1 cellular context compared by ENCODE assay signal in the genomic region with DNA sequence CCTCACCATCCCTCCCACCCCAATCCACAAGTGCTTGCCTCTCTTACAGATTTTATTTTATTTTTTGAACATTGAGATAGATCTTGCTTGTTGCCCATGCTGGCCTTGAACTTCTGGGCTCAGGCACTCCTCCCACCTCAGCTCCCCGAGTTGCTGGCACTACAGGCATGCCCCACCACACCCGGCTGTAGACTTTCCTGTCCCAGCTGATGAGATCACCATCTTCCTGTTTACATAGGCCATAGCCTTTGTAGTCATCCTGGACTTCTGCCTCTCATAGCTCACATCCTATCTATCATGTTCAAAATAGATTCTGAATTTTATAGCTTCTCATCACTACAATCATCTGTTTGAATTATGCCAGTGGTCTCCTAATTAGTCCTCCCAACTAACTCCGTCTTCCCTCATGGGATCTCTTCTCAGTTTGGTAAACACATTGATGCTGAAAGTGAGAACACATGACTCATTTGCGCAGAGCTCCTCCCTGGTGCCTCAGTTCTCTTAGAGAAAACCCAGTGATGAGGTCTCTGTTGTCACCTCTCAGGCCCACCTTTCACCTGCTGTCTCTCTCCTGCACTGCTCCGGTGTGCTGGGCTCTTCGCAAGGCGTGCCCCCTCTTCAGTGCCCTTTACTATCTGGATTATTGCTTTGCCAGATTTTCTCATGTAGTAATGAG.
A peak's percentile ranks its signal among the peaks of the same experiment; 100 is the strongest.
TF ChIP-seq lines count a peak whose summit lies in the region.

No MANE protein-coding gene starts in this region.

TF ChIP-seq in HepG2, 621 proteins besides CTCF, POLR2A, EP300 and RAD21 (continued from another document):
- TF ChIP-seq, protein P1, sequence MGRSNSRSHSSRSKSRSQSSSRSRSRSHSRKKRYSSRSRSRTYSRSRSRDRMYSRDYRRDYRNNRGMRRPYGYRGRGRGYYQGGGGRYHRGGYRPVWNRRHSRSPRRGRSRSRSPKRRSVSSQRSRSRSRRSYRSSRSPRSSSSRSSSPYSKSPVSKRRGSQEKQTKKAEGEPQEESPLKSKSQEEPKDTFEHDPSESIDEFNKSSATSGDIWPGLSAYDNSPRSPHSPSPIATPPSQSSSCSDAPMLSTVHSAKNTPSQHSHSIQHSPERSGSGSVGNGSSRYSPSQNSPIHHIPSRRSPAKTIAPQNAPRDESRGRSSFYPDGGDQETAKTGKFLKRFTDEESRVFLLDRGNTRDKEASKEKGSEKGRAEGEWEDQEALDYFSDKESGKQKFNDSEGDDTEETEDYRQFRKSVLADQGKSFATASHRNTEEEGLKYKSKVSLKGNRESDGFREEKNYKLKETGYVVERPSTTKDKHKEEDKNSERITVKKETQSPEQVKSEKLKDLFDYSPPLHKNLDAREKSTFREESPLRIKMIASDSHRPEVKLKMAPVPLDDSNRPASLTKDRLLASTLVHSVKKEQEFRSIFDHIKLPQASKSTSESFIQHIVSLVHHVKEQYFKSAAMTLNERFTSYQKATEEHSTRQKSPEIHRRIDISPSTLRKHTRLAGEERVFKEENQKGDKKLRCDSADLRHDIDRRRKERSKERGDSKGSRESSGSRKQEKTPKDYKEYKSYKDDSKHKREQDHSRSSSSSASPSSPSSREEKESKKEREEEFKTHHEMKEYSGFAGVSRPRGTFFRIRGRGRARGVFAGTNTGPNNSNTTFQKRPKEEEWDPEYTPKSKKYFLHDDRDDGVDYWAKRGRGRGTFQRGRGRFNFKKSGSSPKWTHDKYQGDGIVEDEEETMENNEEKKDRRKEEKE (IDR thresholded peaks at IDR 0.05): no peak
- TF ChIP-seq ZBTB20 (CRISPR knock-in tag; IDR thresholded peaks at IDR 0.05; ENCODE audit: borderline replicate concordance, low read depth) (no peak), ZNF674 (CRISPR knock-in tag; IDR thresholded peaks at IDR 0.05; ENCODE audit: low read depth) (no peak), RFXANK (CRISPR knock-in tag; IDR thresholded peaks at IDR 0.05) (no peak), KLF15 (CRISPR knock-in tag; IDR thresholded peaks at IDR 0.05; ENCODE audit: borderline replicate concordance) (no peak), TBX3 (IDR thresholded peaks at IDR 0.05; ENCODE audit: borderline replicate concordance) (no peak), JUN (CRISPR knock-in tag; IDR thresholded peaks at IDR 0.05) (peak; percentile 86), MBNL3 (CRISPR knock-in tag; conservative IDR thresholded peaks at IDR 0.05) (no peak), MYNN (CRISPR knock-in tag; IDR thresholded peaks at IDR 0.05; ENCODE audit: low read depth) (no peak), ZNF382 (CRISPR knock-in tag; IDR thresholded peaks at IDR 0.05; ENCODE audit: borderline replicate concordance) (no peak), FOXM1 (CRISPR knock-in tag; IDR thresholded peaks at IDR 0.05) (no peak), ZSCAN30 (CRISPR knock-in tag; IDR thresholded peaks at IDR 0.05) (no peak), HOXA3 (CRISPR knock-in tag; IDR thresholded peaks at IDR 0.05) (peak; percentile 55; the same call in 1 of the 2 replicates), ZBTB49 (CRISPR knock-in tag; IDR thresholded peaks at IDR 0.05; ENCODE audit: borderline replicate concordance) (no peak), ZMYM2 (CRISPR knock-in tag; IDR thresholded peaks at IDR 0.05) (peak; percentile 78; the same call in 1 of the 2 replicates), ZNF703 (CRISPR knock-in tag; IDR thresholded peaks at IDR 0.05; ENCODE audit: borderline replicate concordance) (no peak), NR2C2 (CRISPR knock-in tag; IDR thresholded peaks at IDR 0.05; ENCODE audit: borderline replicate concordance) (no peak), ZNF34 (CRISPR knock-in tag; IDR thresholded peaks at IDR 0.05; ENCODE audit: borderline replicate concordance) (no peak), SRY (CRISPR knock-in tag; IDR thresholded peaks at IDR 0.05) (no peak), TARDBP (CRISPR knock-in tag; IDR thresholded peaks at IDR 0.05) (peak; percentile 42; the same call in 1 of the 2 replicates), NCOR1 (IDR thresholded peaks at IDR 0.05; ENCODE audit: borderline replicate concordance, low read length) (no peak), NAIF1 (CRISPR knock-in tag; IDR thresholded peaks at IDR 0.05; ENCODE audit: borderline replicate concordance) (no peak), TCF7 (IDR thresholded peaks at IDR 0.05; ENCODE audit: low read depth) (peak; percentile 67; the same call in 1 of the 2 replicates), SOX5 (CRISPR knock-in tag; IDR thresholded peaks at IDR 0.05; ENCODE audit: borderline replicate concordance) (peak; percentile 54; the same call in 1 of the 2 replicates), SMYD3 (CRISPR knock-in tag; IDR thresholded peaks at IDR 0.05) (no peak), KMT2A (CRISPR knock-in tag; IDR thresholded peaks at IDR 0.05) (no peak), ARID2 (CRISPR knock-in tag; IDR thresholded peaks at IDR 0.05; ENCODE audit: borderline replicate concordance) (no peak), CENPX (CRISPR knock-in tag; IDR thresholded peaks at IDR 0.05) (no peak), GABPA (IDR thresholded peaks at IDR 0.05; ENCODE audit: low read depth, low read length) (no peak), GABPA (CRISPR knock-in tag; IDR thresholded peaks at IDR 0.05; ENCODE audit: low read depth) (peak; percentile 49), MEIS2 (CRISPR knock-in tag; IDR thresholded peaks at IDR 0.05) (no peak), KAT8 (CRISPR knock-in tag; IDR thresholded peaks at IDR 0.05) (no peak), YEATS2 (CRISPR knock-in tag; IDR thresholded peaks at IDR 0.05; ENCODE audit: borderline replicate concordance) (no peak), MIER3 (CRISPR knock-in tag; IDR thresholded peaks at IDR 0.05; ENCODE audit: borderline replicate concordance) (0 out of 2 replicates have a peak, but pooled peaks have one; percentile 16), ZNF746 (CRISPR knock-in tag; IDR thresholded peaks at IDR 0.05) (no peak)
- TF ChIP-seq, protein P2, sequence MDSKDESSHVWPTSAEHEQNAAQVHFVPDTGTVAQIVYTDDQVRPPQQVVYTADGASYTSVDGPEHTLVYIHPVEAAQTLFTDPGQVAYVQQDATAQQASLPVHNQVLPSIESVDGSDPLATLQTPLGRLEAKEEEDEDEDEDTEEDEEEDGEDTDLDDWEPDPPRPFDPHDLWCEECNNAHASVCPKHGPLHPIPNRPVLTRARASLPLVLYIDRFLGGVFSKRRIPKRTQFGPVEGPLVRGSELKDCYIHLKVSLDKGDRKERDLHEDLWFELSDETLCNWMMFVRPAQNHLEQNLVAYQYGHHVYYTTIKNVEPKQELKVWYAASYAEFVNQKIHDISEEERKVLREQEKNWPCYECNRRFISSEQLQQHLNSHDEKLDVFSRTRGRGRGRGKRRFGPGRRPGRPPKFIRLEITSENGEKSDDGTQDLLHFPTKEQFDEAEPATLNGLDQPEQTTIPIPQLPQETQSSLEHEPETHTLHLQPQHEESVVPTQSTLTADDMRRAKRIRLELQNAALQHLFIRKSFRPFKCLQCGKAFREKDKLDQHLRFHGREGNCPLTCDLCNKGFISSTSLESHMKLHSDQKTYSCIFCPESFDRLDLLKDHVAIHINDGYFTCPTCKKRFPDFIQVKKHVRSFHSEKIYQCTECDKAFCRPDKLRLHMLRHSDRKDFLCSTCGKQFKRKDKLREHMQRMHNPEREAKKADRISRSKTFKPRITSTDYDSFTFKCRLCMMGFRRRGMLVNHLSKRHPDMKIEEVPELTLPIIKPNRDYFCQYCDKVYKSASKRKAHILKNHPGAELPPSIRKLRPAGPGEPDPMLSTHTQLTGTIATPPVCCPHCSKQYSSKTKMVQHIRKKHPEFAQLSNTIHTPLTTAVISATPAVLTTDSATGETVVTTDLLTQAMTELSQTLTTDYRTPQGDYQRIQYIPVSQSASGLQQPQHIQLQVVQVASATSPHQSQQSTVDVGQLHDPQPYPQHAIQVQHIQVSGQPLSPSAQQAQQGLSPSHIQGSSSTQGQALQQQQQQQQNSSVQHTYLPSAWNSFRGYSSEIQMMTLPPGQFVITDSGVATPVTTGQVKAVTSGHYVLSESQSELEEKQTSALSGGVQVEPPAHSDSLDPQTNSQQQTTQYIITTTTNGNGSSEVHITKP (CRISPR knock-in tag; IDR thresholded peaks at IDR 0.05; ENCODE audit: low read depth): peak; percentile 44; the same call in 1 of the 2 replicates
- TF ChIP-seq, protein P3, sequence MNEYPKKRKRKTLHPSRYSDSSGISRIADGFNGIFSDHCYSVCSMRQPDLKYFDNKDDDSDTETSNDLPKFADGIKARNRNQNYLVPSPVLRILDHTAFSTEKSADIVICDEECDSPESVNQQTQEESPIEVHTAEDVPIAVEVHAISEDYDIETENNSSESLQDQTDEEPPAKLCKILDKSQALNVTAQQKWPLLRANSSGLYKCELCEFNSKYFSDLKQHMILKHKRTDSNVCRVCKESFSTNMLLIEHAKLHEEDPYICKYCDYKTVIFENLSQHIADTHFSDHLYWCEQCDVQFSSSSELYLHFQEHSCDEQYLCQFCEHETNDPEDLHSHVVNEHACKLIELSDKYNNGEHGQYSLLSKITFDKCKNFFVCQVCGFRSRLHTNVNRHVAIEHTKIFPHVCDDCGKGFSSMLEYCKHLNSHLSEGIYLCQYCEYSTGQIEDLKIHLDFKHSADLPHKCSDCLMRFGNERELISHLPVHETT (CRISPR knock-in tag; conservative IDR thresholded peaks at IDR 0.05): no peak
- TF ChIP-seq, protein P4, sequence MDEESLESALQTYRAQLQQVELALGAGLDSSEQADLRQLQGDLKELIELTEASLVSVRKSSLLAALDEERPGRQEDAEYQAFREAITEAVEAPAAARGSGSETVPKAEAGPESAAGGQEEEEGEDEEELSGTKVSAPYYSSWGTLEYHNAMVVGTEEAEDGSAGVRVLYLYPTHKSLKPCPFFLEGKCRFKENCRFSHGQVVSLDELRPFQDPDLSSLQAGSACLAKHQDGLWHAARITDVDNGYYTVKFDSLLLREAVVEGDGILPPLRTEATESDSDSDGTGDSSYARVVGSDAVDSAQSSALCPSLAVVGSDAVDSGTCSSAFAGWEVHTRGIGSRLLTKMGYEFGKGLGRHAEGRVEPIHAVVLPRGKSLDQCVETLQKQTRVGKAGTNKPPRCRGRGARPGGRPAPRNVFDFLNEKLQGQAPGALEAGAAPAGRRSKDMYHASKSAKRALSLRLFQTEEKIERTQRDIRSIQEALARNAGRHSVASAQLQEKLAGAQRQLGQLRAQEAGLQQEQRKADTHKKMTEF (CRISPR knock-in tag; IDR thresholded peaks at IDR 0.05): peak; percentile 60; the same call in 1 of the 2 replicates
- TF ChIP-seq, protein P5, sequence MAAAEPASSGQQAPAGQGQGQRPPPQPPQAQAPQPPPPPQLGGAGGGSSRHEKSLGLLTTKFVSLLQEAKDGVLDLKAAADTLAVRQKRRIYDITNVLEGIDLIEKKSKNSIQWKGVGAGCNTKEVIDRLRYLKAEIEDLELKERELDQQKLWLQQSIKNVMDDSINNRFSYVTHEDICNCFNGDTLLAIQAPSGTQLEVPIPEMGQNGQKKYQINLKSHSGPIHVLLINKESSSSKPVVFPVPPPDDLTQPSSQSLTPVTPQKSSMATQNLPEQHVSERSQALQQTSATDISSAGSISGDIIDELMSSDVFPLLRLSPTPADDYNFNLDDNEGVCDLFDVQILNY (CRISPR knock-in tag; conservative IDR thresholded peaks at IDR 0.05): no peak
- TF ChIP-seq, protein P6, sequence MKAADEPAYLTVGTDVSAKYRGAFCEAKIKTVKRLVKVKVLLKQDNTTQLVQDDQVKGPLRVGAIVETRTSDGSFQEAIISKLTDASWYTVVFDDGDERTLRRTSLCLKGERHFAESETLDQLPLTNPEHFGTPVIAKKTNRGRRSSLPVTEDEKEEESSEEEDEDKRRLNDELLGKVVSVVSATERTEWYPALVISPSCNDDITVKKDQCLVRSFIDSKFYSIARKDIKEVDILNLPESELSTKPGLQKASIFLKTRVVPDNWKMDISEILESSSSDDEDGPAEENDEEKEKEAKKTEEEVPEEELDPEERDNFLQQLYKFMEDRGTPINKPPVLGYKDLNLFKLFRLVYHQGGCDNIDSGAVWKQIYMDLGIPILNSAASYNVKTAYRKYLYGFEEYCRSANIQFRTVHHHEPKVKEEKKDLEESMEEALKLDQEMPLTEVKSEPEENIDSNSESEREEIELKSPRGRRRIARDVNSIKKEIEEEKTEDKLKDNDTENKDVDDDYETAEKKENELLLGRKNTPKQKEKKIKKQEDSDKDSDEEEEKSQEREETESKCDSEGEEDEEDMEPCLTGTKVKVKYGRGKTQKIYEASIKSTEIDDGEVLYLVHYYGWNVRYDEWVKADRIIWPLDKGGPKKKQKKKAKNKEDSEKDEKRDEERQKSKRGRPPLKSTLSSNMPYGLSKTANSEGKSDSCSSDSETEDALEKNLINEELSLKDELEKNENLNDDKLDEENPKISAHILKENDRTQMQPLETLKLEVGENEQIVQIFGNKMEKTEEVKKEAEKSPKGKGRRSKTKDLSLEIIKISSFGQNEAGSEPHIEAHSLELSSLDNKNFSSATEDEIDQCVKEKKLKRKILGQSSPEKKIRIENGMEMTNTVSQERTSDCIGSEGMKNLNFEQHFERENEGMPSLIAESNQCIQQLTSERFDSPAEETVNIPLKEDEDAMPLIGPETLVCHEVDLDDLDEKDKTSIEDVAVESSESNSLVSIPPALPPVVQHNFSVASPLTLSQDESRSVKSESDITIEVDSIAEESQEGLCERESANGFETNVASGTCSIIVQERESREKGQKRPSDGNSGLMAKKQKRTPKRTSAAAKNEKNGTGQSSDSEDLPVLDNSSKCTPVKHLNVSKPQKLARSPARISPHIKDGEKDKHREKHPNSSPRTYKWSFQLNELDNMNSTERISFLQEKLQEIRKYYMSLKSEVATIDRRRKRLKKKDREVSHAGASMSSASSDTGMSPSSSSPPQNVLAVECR (CRISPR knock-in tag; IDR thresholded peaks at IDR 0.05; ENCODE audit: borderline replicate concordance): no peak
- TF ChIP-seq, protein P7, sequence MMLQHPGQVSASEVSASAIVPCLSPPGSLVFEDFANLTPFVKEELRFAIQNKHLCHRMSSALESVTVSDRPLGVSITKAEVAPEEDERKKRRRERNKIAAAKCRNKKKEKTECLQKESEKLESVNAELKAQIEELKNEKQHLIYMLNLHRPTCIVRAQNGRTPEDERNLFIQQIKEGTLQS (CRISPR knock-in tag; IDR thresholded peaks at IDR 0.05): peak; percentile 85
